Comparison of ENCODE assay signal across 1 cellular context in genomic region chr7:80463272-80463920, GRCh38.
TF ChIP-seq lines count a peak whose summit lies in the region.

No MANE protein-coding gene starts in this region.

TF ChIP-seq in IMR-90, 13 proteins besides CTCF, POLR2A, EP300 and RAD21 (continued from another document):
- TF ChIP-seq, protein P1, sequence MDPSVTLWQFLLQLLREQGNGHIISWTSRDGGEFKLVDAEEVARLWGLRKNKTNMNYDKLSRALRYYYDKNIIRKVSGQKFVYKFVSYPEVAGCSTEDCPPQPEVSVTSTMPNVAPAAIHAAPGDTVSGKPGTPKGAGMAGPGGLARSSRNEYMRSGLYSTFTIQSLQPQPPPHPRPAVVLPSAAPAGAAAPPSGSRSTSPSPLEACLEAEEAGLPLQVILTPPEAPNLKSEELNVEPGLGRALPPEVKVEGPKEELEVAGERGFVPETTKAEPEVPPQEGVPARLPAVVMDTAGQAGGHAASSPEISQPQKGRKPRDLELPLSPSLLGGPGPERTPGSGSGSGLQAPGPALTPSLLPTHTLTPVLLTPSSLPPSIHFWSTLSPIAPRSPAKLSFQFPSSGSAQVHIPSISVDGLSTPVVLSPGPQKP (IDR thresholded peaks at IDR 0.05; ENCODE audit: borderline replicate concordance, low read depth, low read length) = no peak
- TF ChIP-seq CHD1 (IDR thresholded peaks at IDR 0.05; ENCODE audit: low read depth, low read length) = no peak
- no peak for TF ChIP-seq MXI1 (IDR thresholded peaks at IDR 0.05; ENCODE audit: borderline replicate concordance, low read depth, low read length)
- TF ChIP-seq FOS (IDR thresholded peaks at IDR 0.05; ENCODE audit: low read depth, low read length) = no peak
- no peak for TF ChIP-seq CEBPB (IDR thresholded peaks at IDR 0.05; ENCODE audit: low read depth, low read length)
- TF ChIP-seq RFX5 (IDR thresholded peaks at IDR 0.05; ENCODE audit: low read depth, low read length) = no peak
- no peak for TF ChIP-seq SMC3 (IDR thresholded peaks at IDR 0.05; ENCODE audit: low read depth, low read length)
- TF ChIP-seq MAZ (IDR thresholded peaks at IDR 0.05; ENCODE audit: borderline replicate concordance, low read depth, low read length) = no peak
- no peak for TF ChIP-seq RCOR1 (IDR thresholded peaks at IDR 0.05; ENCODE audit: insufficient replicate concordance, low read length)
